In genomic region chr3:123419850-123420292, GRCh38 we compare ENCODE assay signal across 15 cellular contexts. TPM values are rescaled to one million over a fixed set of nuclear protein-coding genes. Genes with fewer than 3 reads are reported as not detected.
DNase-seq lines count a peak whose midpoint lies in the region; ATAC-seq, FAIRE-seq and TF ChIP-seq lines count a peak whose summit lies in the region.
"Had no signal": no experiment of that assay in that cellular context is flagged by ENCODE, and none has a peak within 500 bp of the region (broad histone marks: within the 10 kb centered on the region; RNA-seq: fewer than 3 reads in every experiment).

No MANE protein-coding gene starts in this region.

- H3K4me1 ChIP-seq in ascending aorta = peaks cover 38 to 89% of the 10 kb centered on the region in 2 donors
- H3K4me1 ChIP-seq in rectal smooth muscle tissue (ENCODE audit: control insufficient read depth, insufficient read depth, low read length) = peaks cover 64% of the 10 kb centered on the region
- H3K4me1 ChIP-seq in small intestine (ENCODE audit: control insufficient read depth in 2 of 2, insufficient read depth in 1 of 2, low read depth in 1 of 2, low read length in 1 of 2) = peaks cover 3 to 18% of the 10 kb centered on the region in 2 donors

- no peak for TF ChIP-seq CTCF in ascending aorta (IDR thresholded peaks at IDR 0.05)

- peak overlapping the region in 1 of 2 donors; percentile 2 for H3K4me3 ChIP-seq in ascending aorta
- H3K4me3 ChIP-seq in rectal smooth muscle tissue (ENCODE audit: low read length) = no peak overlapping the region
- H3K4me3 ChIP-seq in small intestine (ENCODE audit: low read depth in 1 of 2, low read length in 2 of 2) = no peak overlapping the region

- H3K27me3 ChIP-seq in ascending aorta (no peaks in the 10 kb centered on the region), rectal smooth muscle tissue (ENCODE audit: control insufficient read depth, insufficient read depth, low read length) (no peaks in the 10 kb centered on the region), small intestine (ENCODE audit: control insufficient read depth in 2 of 2, insufficient read depth in 2 of 2, low read length in 2 of 2) (no peaks in the 10 kb centered on the region)

- no peaks in the 10 kb centered on the region for H3K36me3 ChIP-seq in ascending aorta
- no peaks in the 10 kb centered on the region for H3K36me3 ChIP-seq in rectal smooth muscle tissue (ENCODE audit: control insufficient read depth, insufficient read depth, low read length)
- H3K36me3 ChIP-seq in small intestine (ENCODE audit: control insufficient read depth in 2 of 2, insufficient read depth in 2 of 2, low read length in 2 of 2) = no peaks in the 10 kb centered on the region

- FAIRE-seq in small intestine (lab: Jason Lieb, UNC) = no peak

- ATAC-seq in left ventricle myocardium superior = peak; percentile 66

- no peaks in the 10 kb centered on the region for H3K9me3 ChIP-seq in ascending aorta
- no peaks in the 10 kb centered on the region for H3K9me3 ChIP-seq in small intestine (ENCODE audit: control insufficient read depth, low read depth)

- intact Hi-C loops in ascending aorta (cut with DNase I) = loop anchor here (2.0 to 5.0 kb wide), 2 partner anchors 17 to 33 kb away; no protein-coding TSS in a partner anchor
- intact Hi-C loops in left ventricle myocardium superior (cut with micrococcal nuclease) = no loop called here

- DNase-seq in COLO829 (ENCODE audit: low spot score) (peak; percentile 85), ascending aorta (ENCODE audit: low spot score in 2 of 2) (peak; percentile 71 to 94), left ventricle myocardium superior (peak; percentile 89), small intestine (no peak), NCI-H2107 treated with DMSO at 0.1 percent for 48 hours (lab: John Stamatoyannopoulos, UW; ENCODE audit: unreplicated experiment) (no peak), NCI-H2227 (lab: John Stamatoyannopoulos, UW; ENCODE audit: unreplicated experiment) (no peak), GM03348 (ENCODE audit: low spot score) (no peak)
- DNase-seq: activated CD4-positive, alpha-beta T cell treated with anti-CD3 and anti-CD28 coated beads, Interleukin-2, amount 50 U/mL, for 48 hours; DMS53; NCI-H1105; NCI-H526 treated with DMSO at 0.1 percent for 48 hours; RPMI8226; trophoblast cell had no signal

- no peak overlapping the region for H3K9ac ChIP-seq in rectal smooth muscle tissue (ENCODE audit: low read length)

- WGBS in small intestine, 3 donors = 73 to 82% (median 81%) methylated on average over 7 of the region's 7 CpGs

- H3K27ac ChIP-seq in ascending aorta (peak overlapping the region; percentile 85 to 87), rectal smooth muscle tissue (ENCODE audit: low read depth, low read length) (peak overlapping the region; percentile 82), small intestine (ENCODE audit: low read depth in 1 of 2, low read length in 1 of 2) (no peak overlapping the region)

RNA-seq across cellular contexts. Expression of gene ADCY5, which starts 29.0 kb away (rescaled TPM):
- total RNA-seq in ascending aorta (32.2 TPM), left ventricle myocardium superior (273 TPM)
- 1 to 10 TPM in 2 of 3 donors, under 1 TPM in 1; 0.67 to 6.9 (median 3.2) TPM for polyA plus RNA-seq in small intestine
- total RNA-seq: activated T-helper 2 cell treated with anti-CD3 and anti-CD28 coated beads, Interferon-gamma antibody, Interleukin-2, Interleukin-4, amounts not matched to agents 10 μg/mL and 5 μg/mL and 100 μg/mL, durations not matched to agents 14 hours and 24 hours and 36 hours had no signal

Comparison
In these comparisons a context has a peak if more than half of its experiments do, and no peak if none do; other contexts are left out.
1. DNase-seq: peak in COLO829 (single experiment), ascending aorta (2 of 2) and left ventricle myocardium superior (single experiment); none in small intestine (single experiment), NCI-H2107 treated with DMSO at 0.1 percent for 48 hours (single experiment), NCI-H2227 (single experiment) and GM03348 (single experiment).
2. H3K27ac ChIP-seq: peak in ascending aorta (2 of 2) and rectal smooth muscle tissue (single experiment); none in small intestine (0 of 2).